8 cellular contexts compared by ENCODE assay signal in the genomic region with DNA sequence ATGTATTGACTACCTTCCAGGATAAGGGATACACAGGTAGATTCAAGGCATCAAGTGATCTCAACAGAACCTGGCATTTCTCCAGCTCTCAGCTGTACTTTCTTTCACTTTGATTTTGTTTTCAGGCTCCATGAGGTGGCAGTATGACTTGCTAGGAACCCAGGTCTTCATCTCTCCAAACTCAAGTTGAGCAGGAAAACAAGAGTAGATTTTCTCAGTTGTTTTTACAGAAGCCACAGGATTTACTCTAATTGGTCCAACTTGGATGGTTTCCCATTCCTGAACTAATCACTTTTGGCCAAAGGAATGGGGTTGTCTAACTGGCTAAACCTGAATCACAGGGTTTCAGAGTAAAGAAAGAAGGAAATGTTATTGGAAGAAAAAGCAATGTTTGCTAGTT.
DNase-seq lines count a peak whose midpoint lies in the region; ATAC-seq and TF ChIP-seq lines count a peak whose summit lies in the region.

No MANE protein-coding gene starts in this region.

- no peak overlapping the region for H3K27ac ChIP-seq in SK-N-SH (ENCODE audit: low read depth in 2 of 2, low read length in 1 of 2)

- no peak overlapping the region for H3K4me2 ChIP-seq in SK-N-SH

- ATAC-seq in HG03039 (IDR thresholded peaks at IDR 0.05; ENCODE audit: unreplicated experiment) (no peak), HG03432 (IDR thresholded peaks at IDR 0.05; ENCODE audit: unreplicated experiment) (no peak), HG03378 (IDR thresholded peaks at IDR 0.05; ENCODE audit: unreplicated experiment) (no peak), HG03469 (IDR thresholded peaks at IDR 0.05; ENCODE audit: unreplicated experiment) (no peak)

- no peaks in the 10 kb centered on the region for H3K9me3 ChIP-seq in BE2C
- no peaks in the 10 kb centered on the region for H3K9me3 ChIP-seq in SK-N-SH

- H3K79me2 ChIP-seq in SK-N-SH (ENCODE audit: insufficient read depth), result no peaks in the 10 kb centered on the region

- no peak overlapping the region for H3K9ac ChIP-seq in SK-N-SH

- TF ChIP-seq EP300 in SK-N-SH (IDR thresholded peaks at IDR 0.05; ENCODE audit: borderline replicate concordance in 1 of 2, low read depth in 1 of 2, low read length in 1 of 2), result no peak

- DNase-seq in BE2C, result no peak
- peak; percentile 38 for DNase-seq in HPDE6-E6E7 (ENCODE audit: extremely low spot score)
- DNase-seq in SK-N-SH, result no peak
- DNase-seq in iPS-NIHi7 (ENCODE audit: extremely low spot score), result peak; percentile 51

- H3F3A ChIP-seq in SK-N-SH (replicated peaks; ENCODE audit: insufficient read depth), result peaks cover 18% of the 10 kb centered on the region

- CTCF ChIA-PET in SK-N-SH (lab: Yijun Ruan, JAX), result interaction anchor here (1.0 kb wide), 1 partner anchor 20 kb away, joined by 3 read pairs; no protein-coding TSS in a partner anchor

- no peaks in the 10 kb centered on the region for H3K9me2 ChIP-seq in SK-N-SH

- no peaks in the 10 kb centered on the region; the same call in 1 of the 2 replicates for H4K20me1 ChIP-seq in SK-N-SH (ENCODE audit: insufficient read depth)

- TF ChIP-seq RAD21 in SK-N-SH (IDR thresholded peaks at IDR 0.05; ENCODE audit: low read length), result peak; percentile 18; the same call in 1 of the 2 replicates

- POLR2A ChIA-PET in SK-N-SH (lab: Yijun Ruan, JAX), result no interaction called here

- 0 out of 2 replicates have a peak, but pooled peaks cover 2% of the 10 kb centered on the region for H3K4me1 ChIP-seq in BE2C
- peaks cover 0 to 7% of the 10 kb centered on the region in 2 experiments; a peak in 1 of 4 replicates for H3K4me1 ChIP-seq in SK-N-SH (ENCODE audit: control insufficient read depth in 1 of 2, insufficient read depth in 2 of 2, low read depth in 1 of 2, low read length in 1 of 2)

- no peaks in the 10 kb centered on the region for H3K36me3 ChIP-seq in BE2C
- H3K36me3 ChIP-seq in SK-N-SH (replicated peaks in 1 of 2; ENCODE audit: control insufficient read depth in 1 of 2, insufficient read depth in 2 of 2, low read length in 1 of 2), result no peaks in the 10 kb centered on the region

- H3K4me3 ChIP-seq in BE2C (ENCODE audit: low read depth, low read length) (no peak overlapping the region), SK-N-SH (ENCODE audit: low read depth in 2 of 2, low read length in 1 of 2) (no peak overlapping the region)

- H3K27me3 ChIP-seq in BE2C (no peaks in the 10 kb centered on the region), SK-N-SH (ENCODE audit: insufficient read depth) (no peaks in the 10 kb centered on the region)

- TF ChIP-seq CTCF in BE2C (IDR thresholded peaks at IDR 0.05; ENCODE audit: low read depth, low read length) (peak; percentile 34), SK-N-SH (IDR thresholded peaks at IDR 0.05) (peak; percentile 47)

- no peak overlapping the region for H2AFZ ChIP-seq in SK-N-SH (ENCODE audit: low read depth)

TF ChIP-seq in SK-N-SH, 30 proteins besides CTCF, POLR2A, EP300 and RAD21:
- TF ChIP-seq, protein P1, sequence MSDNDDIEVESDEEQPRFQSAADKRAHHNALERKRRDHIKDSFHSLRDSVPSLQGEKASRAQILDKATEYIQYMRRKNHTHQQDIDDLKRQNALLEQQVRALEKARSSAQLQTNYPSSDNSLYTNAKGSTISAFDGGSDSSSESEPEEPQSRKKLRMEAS (IDR thresholded peaks at IDR 0.05; ENCODE audit: low read depth), result no peak
- TF ChIP-seq SMC3 (IDR thresholded peaks at IDR 0.05; ENCODE audit: low read depth, low read length), result peak; percentile 25; the same call in 1 of the 2 replicates

Comparison
In these comparisons a context has a peak if more than half of its experiments do, and no peak if none do; other contexts are left out.
1. DNase-seq: peak in HPDE6-E6E7 (single experiment) and iPS-NIHi7 (single experiment); none in BE2C (single experiment) and SK-N-SH (single experiment).